Comparison of ENCODE assay signal across 13 cellular contexts in genomic region chr1:183887826-183888819, GRCh38.
A peak's percentile ranks its signal among the peaks of the same experiment; 100 is the strongest.
DNase-seq lines count a peak whose midpoint lies in the region; ATAC-seq, FAIRE-seq and TF ChIP-seq lines count a peak whose summit lies in the region.
"Had no signal": no experiment of that assay in that cellular context is flagged by ENCODE, and none has a peak within 500 bp of the region (broad histone marks: within the 10 kb centered on the region; RNA-seq: fewer than 3 reads in every experiment).

No MANE protein-coding gene starts in this region.

- no peak for TF ChIP-seq CTCF in left ventricle myocardium inferior (IDR thresholded peaks at IDR 0.05; ENCODE audit: borderline replicate concordance)
- no peak for TF ChIP-seq CTCF in left lung (IDR thresholded peaks at IDR 0.05)
- no peak for TF ChIP-seq CTCF in lower leg skin (IDR thresholded peaks at IDR 0.05)

- no peak for TF ChIP-seq POLR2A in lower leg skin (IDR thresholded peaks at IDR 0.05)

- H3K4me1 Mint-ChIP-seq in activated CD8-positive, alpha-beta T cell treated with anti-CD3 and anti-CD28 coated beads, Interleukin-2, amount 10 ng/mL, durations not matched to agents 7 days and 5 days (ENCODE audit: low read depth): peaks cover 24% of the 10 kb centered on the region

- intact Hi-C loops in left ventricle myocardium inferior (cut with micrococcal nuclease) (no loop called here), Right ventricle myocardium superior (cut with DNase I) (loop anchor here (10.0 kb wide), 1 partner anchor 73 kb away; no protein-coding TSS in a partner anchor), left lung (cut with DNase I) (no loop called here), lower leg skin (cut with DNase I; ENCODE audit: low total_unique reads) (no loop called here)

- CTCF ChIA-PET in activated CD8-positive, alpha-beta T cell treated with anti-CD3 and anti-CD28 coated beads, Interleukin-2, amount 10 ng/mL, durations not matched to agents 7 days and 5 days (lab: Charles Lee): interaction anchor here (1.4 to 2.8 kb wide), 3 partner anchors 10 to 233 kb away, joined by 6 to 18 read pairs (median 7); no protein-coding TSS in a partner anchor

- peak overlapping the region; percentile 16 for H3K27ac ChIP-seq in left ventricle myocardium inferior (replicated peaks)
- H3K27ac ChIP-seq in left lung: peak overlapping the region; percentile 1 to 51
- peak overlapping the region; percentile 56 for H3K27ac ChIP-seq in urinary bladder (ENCODE audit: low read depth)

- WGBS in urinary bladder: 67% methylated on average over 9 of the region's 9 CpGs
- 70 to 76% methylated on average over 9 of the region's 9 CpGs for WGBS in lower leg skin, 2 donors

- no peak for FAIRE-seq in urothelium cell line (lab: Jason Lieb, UNC)

- POLR2A ChIA-PET in activated CD8-positive, alpha-beta T cell treated with anti-CD3 and anti-CD28 coated beads, Interleukin-2, amount 10 ng/mL, durations not matched to agents 7 days and 5 days (lab: Charles Lee): no interaction called here

- no peak for DNase-seq in left ventricle myocardium inferior
- DNase-seq in Right ventricle myocardium superior: no peak
- no peak for DNase-seq in activated CD8-positive, alpha-beta T cell treated with anti-CD3 and anti-CD28 coated beads, Interleukin-2, amount 10 ng/mL, durations not matched to agents 7 days and 5 days
- DNase-seq in left lung: no peak
- no peak for DNase-seq in GM19238 (ENCODE audit: insufficient read length, low spot score)
- no peak for DNase-seq in urothelium cell line (ENCODE audit: low spot score)
- no peak for DNase-seq in lower leg skin (ENCODE audit: low spot score in 2 of 2)
- DNase-seq: anterior cingulate cortex, BE2C, NCI-H1092, NCI-H526 treated with DMSO at 0.1 percent for 48 hours had no signal

- H3K4me1 ChIP-seq in left ventricle myocardium inferior: peaks cover 40% of the 10 kb centered on the region
- peaks cover 16 to 84% of the 10 kb centered on the region in 2 donors for H3K4me1 ChIP-seq in left lung
- peaks cover 2% of the 10 kb centered on the region for H3K4me1 ChIP-seq in urinary bladder (ENCODE audit: insufficient read depth)
- H3K4me1 ChIP-seq: BE2C had no signal

- ATAC-seq in Right ventricle myocardium superior (ENCODE audit: poor library complexity) (no peak), left lung (peak; percentile 22)
- ATAC-seq in activated CD8-positive, alpha-beta T cell treated with anti-CD3 and anti-CD28 coated beads, Interleukin-2, amount 10 ng/mL, durations not matched to agents 7 days and 5 days: peak; percentile 42
- ATAC-seq: esophagus mucosa had no signal

- H3K4me3 Mint-ChIP-seq in activated CD8-positive, alpha-beta T cell treated with anti-CD3 and anti-CD28 coated beads, Interleukin-2, amount 10 ng/mL, durations not matched to agents 7 days and 5 days: no peak overlapping the region

- H3K27me3 ChIP-seq in left ventricle myocardium inferior (ENCODE audit: low read depth) (no peaks in the 10 kb centered on the region), left lung (no peaks in the 10 kb centered on the region)
- H3K27me3 ChIP-seq: BE2C had no signal

- peaks cover 35% of the 10 kb centered on the region for H3K36me3 ChIP-seq in left ventricle myocardium inferior
- peaks cover 0 to 51% of the 10 kb centered on the region in 2 donors for H3K36me3 ChIP-seq in left lung
- H3K36me3 ChIP-seq in urinary bladder (ENCODE audit: insufficient read depth): peaks cover 2% of the 10 kb centered on the region
- H3K36me3 ChIP-seq: BE2C had no signal

- H3K9me3 ChIP-seq in left ventricle myocardium inferior (replicated peaks): no peaks in the 10 kb centered on the region
- no peaks in the 10 kb centered on the region for H3K9me3 ChIP-seq in left lung
- H3K9me3 ChIP-seq: BE2C had no signal

- H3K9me3 Mint-ChIP-seq in activated CD8-positive, alpha-beta T cell treated with anti-CD3 and anti-CD28 coated beads, Interleukin-2, amount 10 ng/mL, durations not matched to agents 7 days and 5 days (ENCODE audit: insufficient read depth): no peaks in the 10 kb centered on the region

- H3K4me3 ChIP-seq in left ventricle myocardium inferior (no peak overlapping the region), left lung (no peak overlapping the region), urinary bladder (ENCODE audit: low read depth, low read length) (no peak overlapping the region), lower leg skin (ENCODE audit: low read depth, poor library complexity, severe bottlenecking) (no peak overlapping the region)

- H3K27me3 Mint-ChIP-seq in activated CD8-positive, alpha-beta T cell treated with anti-CD3 and anti-CD28 coated beads, Interleukin-2, amount 10 ng/mL, durations not matched to agents 7 days and 5 days (ENCODE audit: low read depth): no peaks in the 10 kb centered on the region

- H3K36me3 Mint-ChIP-seq in activated CD8-positive, alpha-beta T cell treated with anti-CD3 and anti-CD28 coated beads, Interleukin-2, amount 10 ng/mL, durations not matched to agents 7 days and 5 days (ENCODE audit: low read depth): no peaks in the 10 kb centered on the region

- H3K27ac Mint-ChIP-seq in activated CD8-positive, alpha-beta T cell treated with anti-CD3 and anti-CD28 coated beads, Interleukin-2, amount 10 ng/mL, durations not matched to agents 7 days and 5 days: peak overlapping the region; percentile 45
